8 cellular contexts compared by ENCODE assay signal in genomic region chr6:33318426-33319073, GRCh38. TPM values are rescaled to one million over a fixed set of nuclear protein-coding genes. Genes with fewer than 3 reads are reported as not detected.
DNase-seq lines count a peak whose midpoint lies in the region; ATAC-seq and TF ChIP-seq lines count a peak whose summit lies in the region.

No MANE protein-coding gene starts in this region.

- no peak overlapping the region for H3K9ac ChIP-seq in rectal smooth muscle tissue (ENCODE audit: low read length)

- H3K4me1 ChIP-seq in DOHH2 (ENCODE audit: control insufficient read depth, low read length) (peaks cover 60% of the 10 kb centered on the region), SJCRH30 (peaks cover 7% of the 10 kb centered on the region), esophagus squamous epithelium (peaks cover 50 to 81% (median 62%) of the 10 kb centered on the region in 3 donors), rectal smooth muscle tissue (ENCODE audit: control insufficient read depth, insufficient read depth, low read length) (peaks cover 7% of the 10 kb centered on the region)

- no peak for ATAC-seq in HG03280 (IDR thresholded peaks at IDR 0.05; ENCODE audit: unreplicated experiment)

- H3K27ac ChIP-seq in DOHH2 (ENCODE audit: low read depth, low read length): peak overlapping the region; percentile 79
- H3K27ac ChIP-seq in SJCRH30: no peak overlapping the region
- peak overlapping the region; percentile 23 to 93 (median 89) for H3K27ac ChIP-seq in esophagus squamous epithelium
- H3K27ac ChIP-seq in rectal smooth muscle tissue (ENCODE audit: low read depth, low read length): peak overlapping the region; percentile 87

- H3K27me3 ChIP-seq in DOHH2 (ENCODE audit: control insufficient read depth, low read length): no peaks in the 10 kb centered on the region
- H3K27me3 ChIP-seq in SJCRH30: no peaks in the 10 kb centered on the region
- no peaks in the 10 kb centered on the region for H3K27me3 ChIP-seq in esophagus squamous epithelium
- no peaks in the 10 kb centered on the region for H3K27me3 ChIP-seq in rectal smooth muscle tissue (ENCODE audit: control insufficient read depth, insufficient read depth, low read length)

- 58 to 65% methylated on average over 8 of the region's 8 CpGs for WGBS in esophagus squamous epithelium, 2 donors

- peaks cover 32% of the 10 kb centered on the region for H3F3A ChIP-seq in DOHH2 (ENCODE audit: control insufficient read depth, insufficient read depth)

- H3K9me2 ChIP-seq in DOHH2 (replicated peaks; ENCODE audit: control insufficient read depth, low read length): no peaks in the 10 kb centered on the region

- H3K4me2 ChIP-seq in DOHH2 (ENCODE audit: low read length): peak overlapping the region; percentile 90

- no peaks in the 10 kb centered on the region for H3K9me3 ChIP-seq in DOHH2 (ENCODE audit: control insufficient read depth, insufficient read depth, low read length)
- no peaks in the 10 kb centered on the region for H3K9me3 ChIP-seq in SJCRH30 (replicated peaks)
- no peaks in the 10 kb centered on the region for H3K9me3 ChIP-seq in esophagus squamous epithelium

- H3K36me3 ChIP-seq in DOHH2 (ENCODE audit: control insufficient read depth, low read length) (peaks cover 63% of the 10 kb centered on the region), SJCRH30 (peaks cover 27% of the 10 kb centered on the region), esophagus squamous epithelium (peaks cover 19 to 43% (median 22%) of the 10 kb centered on the region in 3 donors), rectal smooth muscle tissue (ENCODE audit: control insufficient read depth, insufficient read depth, low read length) (peaks cover 17% of the 10 kb centered on the region)

- intact Hi-C loops in esophagus squamous epithelium (cut with DNase I): no loop called here

- DNase-seq in SJCRH30: no peak
- DNase-seq in esophagus squamous epithelium (lab: John Stamatoyannopoulos, UW): no peak
- no peak for DNase-seq in activated gamma-delta T cell (lab: John Stamatoyannopoulos, UW)
- DNase-seq in COLO668 (lab: John Stamatoyannopoulos, UW; ENCODE audit: unreplicated experiment): no peak
- no peak for DNase-seq in activated CD8-positive, alpha-beta memory T cell treated with anti-CD3 and anti-CD28 coated beads for 24 hours

- TF ChIP-seq POLR2A in esophagus squamous epithelium (IDR thresholded peaks at IDR 0.05): no peak

- peak overlapping the region; percentile 82 for H3K4me3 ChIP-seq in DOHH2 (ENCODE audit: low read length)
- peak overlapping the region; percentile 72 for H3K4me3 ChIP-seq in SJCRH30
- H3K4me3 ChIP-seq in esophagus squamous epithelium: peak overlapping the region; percentile 45 to 76 (median 58)
- H3K4me3 ChIP-seq in rectal smooth muscle tissue (ENCODE audit: low read length): peak overlapping the region; percentile 77

- TF ChIP-seq CTCF in DOHH2 (IDR thresholded peaks at IDR 0.05; ENCODE audit: low read depth, low read length, poor library complexity, severe bottlenecking) (no peak), esophagus squamous epithelium (IDR thresholded peaks at IDR 0.05) (no peak)

- H3K79me2 ChIP-seq in DOHH2 (ENCODE audit: control insufficient read depth, low read length): peaks cover 58% of the 10 kb centered on the region

- H4K20me1 ChIP-seq in DOHH2 (ENCODE audit: control insufficient read depth, insufficient read depth, low read depth, low read length): 0 out of 2 replicates have a peak, but pooled peaks cover 7% of the 10 kb centered on the region

RNA-seq across cellular contexts. Expression of gene ZBTB22, which starts 1.0 kb away (rescaled TPM):
- 7.1 and 9.6 TPM in 2 replicates for total RNA-seq in SJCRH30 (2014; rRNA removed; shearing (Covaris generic))
- total RNA-seq in esophagus squamous epithelium: 10 to 100 TPM in 3 of 4 donors, 1 to 10 TPM in 1; 8.5 to 17.5 (median 14.8) TPM

RNA-seq across cellular contexts. Expression of gene DAXX, which starts 4.2 kb away (rescaled TPM):
- 52.9 and 55.2 TPM in 2 replicates for total RNA-seq in SJCRH30 (2014; rRNA removed; shearing (Covaris generic))
- 10 to 100 TPM; 25.1 to 41.6 (median 36.3) TPM for total RNA-seq in esophagus squamous epithelium

RNA-seq across cellular contexts. Expression of gene TAPBP, which starts 4.7 kb away (rescaled TPM):
- total RNA-seq in SJCRH30 (2014; rRNA removed; shearing (Covaris generic)): 15.4 and 16.2 TPM in 2 replicates
- total RNA-seq in esophagus squamous epithelium: 100 to 1,000 TPM in 1 of 4 donors, 10 to 100 TPM in 3; 68.1 to 101 (median 77.0) TPM

RNA-seq across cellular contexts. Expression of gene RGL2, which starts 19.8 kb away (rescaled TPM):
- total RNA-seq in SJCRH30 (2014; rRNA removed; shearing (Covaris generic)): 14.3 and 20.9 TPM in 2 replicates
- total RNA-seq in esophagus squamous epithelium: 10 to 100 TPM; 54.9 to 78.7 (median 63.2) TPM

RNA-seq across cellular contexts. Expression of gene PFDN6, which starts 29.1 kb away (rescaled TPM):
- 102 and 104 TPM in 2 replicates for total RNA-seq in SJCRH30 (2014; rRNA removed; shearing (Covaris generic))
- 10 to 100 TPM; 28.6 to 71.0 (median 43.5) TPM for total RNA-seq in esophagus squamous epithelium
